ENCODE assay signal across 9 cellular contexts in genomic region chr7:44018857-44019807, GRCh38. TPM values are rescaled to one million over a fixed set of nuclear protein-coding genes. Genes with fewer than 3 reads are reported as not detected.
DNase-seq lines count a peak whose midpoint lies in the region; ATAC-seq and TF ChIP-seq lines count a peak whose summit lies in the region.
"Not testable (repeated sequence)": the region's sequence is repeated elsewhere in the genome, so short reads cannot be mapped to it uniquely, and the experiment has no call there.
"Had no signal": no experiment of that assay in that cellular context is flagged by ENCODE, and none has a peak within 500 bp of the region (broad histone marks: within the 10 kb centered on the region; RNA-seq: fewer than 3 reads in every experiment).

No MANE protein-coding gene starts in this region.

- H3K4me3 ChIP-seq in liver (ENCODE audit: low read depth in 1 of 3, low read length in 3 of 3): peak overlapping the region; percentile 69 to 85 (median 73)

- intact Hi-C loops in CD4-positive, alpha-beta T cell (cut with DNase I, micrococcal nuclease): loop anchor here (2.0 kb wide), 3 partner anchors 26 to 182 kb away; partner anchors contain the start of genes DBNL (in 2 of the 2), POLM (in 1 of the 2) and YKT6 (in 1 of the 2)
- intact Hi-C loops in dendritic cell treated with granulocyte-macrophage colony-stimulating factor and Interleukin-4, amounts not matched to agents 40 ng/mL and 50 ng/mL, for 4 days (cut with micrococcal nuclease): not testable (repeated sequence)

- H3K4me1 Mint-ChIP-seq in CD4-positive, alpha-beta T cell (ENCODE audit: low read depth): peaks cover 17% of the 10 kb centered on the region
- peaks cover 23% of the 10 kb centered on the region for H3K4me1 Mint-ChIP-seq in dendritic cell treated with granulocyte-macrophage colony-stimulating factor and Interleukin-4, amounts not matched to agents 40 ng/mL and 50 ng/mL, for 4 days (ENCODE audit: low read depth)

- CTCF ChIA-PET in CD4-positive, alpha-beta T cell (lab: Charles Lee): interaction anchor here (1.0 to 2.2 kb wide), 3 partner anchors 25 to 29 kb away, joined by 3 to 8 read pairs (median 3); partner anchors contain the start of gene DBNL

- H3K4me1 ChIP-seq in liver (ENCODE audit: control insufficient read depth in 4 of 4, insufficient read depth in 4 of 4, low read length in 3 of 4): not testable (repeated sequence)

- peak; percentile 98 to 99 (median 99) for DNase-seq in CD4-positive, alpha-beta T cell
- DNase-seq in NCI-H526 treated with DMSO at 0.1 percent for 48 hours (lab: John Stamatoyannopoulos, UW): peak; percentile 79
- peak; percentile 99 for DNase-seq in activated CD4-positive, alpha-beta T cell treated with anti-CD3 and anti-CD28 coated beads, Interleukin-2, amount 50 U/mL, for 1 hour
- peak; percentile 98 to 100 for DNase-seq in stimulated activated CD4-positive, alpha-beta T cell treated with anti-CD3 and anti-CD28 coated beads, Interleukin-2, amount 100 ng/mL, for 48 hours

- not testable (repeated sequence) for H3K9me3 ChIP-seq in CD4-positive, alpha-beta T cell (ENCODE audit: control insufficient read depth, low read length); liver (ENCODE audit: control insufficient read depth in 4 of 4, low read length in 3 of 4)

- not testable (repeated sequence) for H3K36me3 Mint-ChIP-seq in CD4-positive, alpha-beta T cell (ENCODE audit: low read depth)
- peaks cover 11% of the 10 kb centered on the region for H3K36me3 Mint-ChIP-seq in dendritic cell treated with granulocyte-macrophage colony-stimulating factor and Interleukin-4, amounts not matched to agents 40 ng/mL and 50 ng/mL, for 4 days (ENCODE audit: low read depth)

- peak; percentile 94 for ATAC-seq in CD4-positive, alpha-beta T cell (ENCODE audit: poor library complexity)
- peak; percentile 94 for ATAC-seq in GM19395 (IDR thresholded peaks at IDR 0.05; ENCODE audit: unreplicated experiment)
- ATAC-seq in HG03521 (IDR thresholded peaks at IDR 0.05; ENCODE audit: unreplicated experiment): peak; percentile 94

- peak overlapping the region; percentile 96 for H3K4me3 Mint-ChIP-seq in CD4-positive, alpha-beta T cell
- peak overlapping the region; percentile 83 for H3K4me3 Mint-ChIP-seq in dendritic cell treated with granulocyte-macrophage colony-stimulating factor and Interleukin-4, amounts not matched to agents 40 ng/mL and 50 ng/mL, for 4 days

- peak overlapping the region; percentile 73 for H3K27ac ChIP-seq in CD4-positive, alpha-beta T cell (ENCODE audit: low read depth, low read length)
- H3K27ac ChIP-seq in liver (ENCODE audit: low read depth in 1 of 2, low read length in 2 of 2): peak overlapping the region in 1 of 2 donors; percentile 69

- POLR2A ChIA-PET in CD4-positive, alpha-beta T cell (lab: Charles Lee): interaction anchor here (1.2 kb wide), 1 partner anchor 25 kb away, joined by 4 read pairs; the partner anchor contains the start of gene DBNL

- H3K9me3 Mint-ChIP-seq in CD4-positive, alpha-beta T cell; dendritic cell treated with granulocyte-macrophage colony-stimulating factor and Interleukin-4, amounts not matched to agents 40 ng/mL and 50 ng/mL, for 4 days: not testable (repeated sequence)

- peak overlapping the region; percentile 49 to 71 for H3K9ac ChIP-seq in liver (ENCODE audit: low read depth in 1 of 2, low read length in 2 of 2)

- peak; percentile 27 to 53 for TF ChIP-seq RAD21 in liver (IDR thresholded peaks at IDR 0.05)

- H3K27me3 ChIP-seq in CD4-positive, alpha-beta T cell (ENCODE audit: control insufficient read depth, insufficient read depth, low read length); liver (ENCODE audit: control insufficient read depth in 4 of 4, insufficient read depth in 4 of 4, low read length in 3 of 4): not testable (repeated sequence)

- H3K36me3 ChIP-seq in liver (ENCODE audit: control insufficient read depth in 4 of 4, insufficient read depth in 3 of 4, low read depth in 1 of 4, low read length in 3 of 4): not testable (repeated sequence)

- H3K27me3 Mint-ChIP-seq in CD4-positive, alpha-beta T cell; dendritic cell treated with granulocyte-macrophage colony-stimulating factor and Interleukin-4, amounts not matched to agents 40 ng/mL and 50 ng/mL, for 4 days: not testable (repeated sequence)

- H3K27ac Mint-ChIP-seq in CD4-positive, alpha-beta T cell: peak overlapping the region; percentile 89
- peak overlapping the region; percentile 84 for H3K27ac Mint-ChIP-seq in dendritic cell treated with granulocyte-macrophage colony-stimulating factor and Interleukin-4, amounts not matched to agents 40 ng/mL and 50 ng/mL, for 4 days

- 4% methylated on average over 62 of the region's 63 CpGs for WGBS in liver

- peak; percentile 71 for TF ChIP-seq CTCF in CD4-positive, alpha-beta T cell (IDR thresholded peaks at IDR 0.05)
- peak; percentile 55 for TF ChIP-seq CTCF in liver (IDR thresholded peaks at IDR 0.05; ENCODE audit: low read depth, low read length, missing input control)

TF ChIP-seq in liver, 16 proteins besides CTCF, POLR2A, EP300 and RAD21:
- TF ChIP-seq HNF4A (conservative IDR thresholded peaks at IDR 0.05): peak in 1 of 2 donors; percentile 8
- peak; percentile 49 for TF ChIP-seq REST (IDR thresholded peaks at IDR 0.05)
- peak; percentile 47 for TF ChIP-seq YY1 (IDR thresholded peaks at IDR 0.05)
- TF ChIP-seq RXRA (IDR thresholded peaks at IDR 0.05): peak in 1 of 2 donors; percentile 32
- TF ChIP-seq SP1 (IDR thresholded peaks at IDR 0.05): peak; percentile 50
- peak in 1 of 2 donors; percentile 88 for TF ChIP-seq GABPA (IDR thresholded peaks at IDR 0.05 in 1 of 2, conservative IDR thresholded peaks at IDR 0.05 in 1 of 2)
- TF ChIP-seq EGR1 (IDR thresholded peaks at IDR 0.05; ENCODE audit: low read depth in 2 of 2): peak; percentile 16 to 31
- TF ChIP-seq TAF1 (conservative IDR thresholded peaks at IDR 0.05): peak; percentile 95

RNA-seq across cellular contexts. Expression of gene SPDYE1, which starts 21.4 kb away (rescaled TPM):
- not detected for total RNA-seq in CD4-positive, alpha-beta T cell
- not detected for total RNA-seq in liver
- under 1 TPM in 1 of 2 donors, not detected in 1; 0.71 TPM for polyA plus RNA-seq in liver
- total RNA-seq: temporal lobe had no signal

RNA-seq across cellular contexts. Expression of gene DBNL, which starts 25.4 kb away (rescaled TPM):
- total RNA-seq in CD4-positive, alpha-beta T cell: 10 to 100 TPM; 88.5 to 90.6 TPM
- total RNA-seq in liver: 10 to 100 TPM; 47.3 to 60.2 TPM
- 10 to 100 TPM; 26.1 to 35.6 TPM for polyA plus RNA-seq in liver

RNA-seq across cellular contexts. Expression of gene PGAM2, which starts 46.2 kb away (rescaled TPM):
- total RNA-seq in CD4-positive, alpha-beta T cell: 1 to 10 TPM; 1.3 to 1.8 TPM
- total RNA-seq in liver: 1 to 10 TPM in 1 of 2 donors, under 1 TPM in 1; 0.42 to 2.3 TPM
- polyA plus RNA-seq in liver: under 1 TPM; 0.13 to 0.56 TPM
